ENCODE assay signal across 8 cellular contexts in genomic region chr1:236489710-236490377, GRCh38. TPM values are rescaled to one million over a fixed set of nuclear protein-coding genes. Genes with fewer than 3 reads are reported as not detected.
DNase-seq lines count a peak whose midpoint lies in the region; ATAC-seq and TF ChIP-seq lines count a peak whose summit lies in the region.

No MANE protein-coding gene starts in this region.

- H3K4me3 ChIP-seq in Caco-2 (ENCODE audit: low read depth, low read length) (no peak overlapping the region), left ventricle myocardium inferior (peak overlapping the region; percentile 23), smooth muscle cell (no peak overlapping the region)

- peak overlapping the region; percentile 34 for H3K27ac Mint-ChIP-seq in Caco-2 (ENCODE audit: unreplicated experiment)
- no peak overlapping the region for H3K27ac Mint-ChIP-seq in activated T-helper 17 cell treated with anti-CD3 and anti-CD28 coated beads, Interleukin-2, amount 50 U/mL, for 72 hours

- no peaks in the 10 kb centered on the region for H3F3A ChIP-seq in smooth muscle cell (ENCODE audit: low read depth)

- no peaks in the 10 kb centered on the region for H4K20me1 ChIP-seq in smooth muscle cell (ENCODE audit: low read depth)

- intact Hi-C loops in Caco-2 (cut with micrococcal nuclease; ENCODE audit: unreplicated experiment): loop anchor here (1.0 to 5.0 kb wide), 4 partner anchors 33 to 381 kb away; partner anchors contain the start of gene LGALS8
- intact Hi-C loops in left ventricle myocardium inferior (cut with micrococcal nuclease): loop anchor here (5.0 kb wide), 1 partner anchor 378 kb away; no protein-coding TSS in a partner anchor

- no peak overlapping the region for H3K9ac ChIP-seq in smooth muscle cell (ENCODE audit: low read depth)

- no peaks in the 10 kb centered on the region for H3K36me3 ChIP-seq in Caco-2 (ENCODE audit: control insufficient read depth, insufficient read depth, low read length)
- no peaks in the 10 kb centered on the region for H3K36me3 ChIP-seq in left ventricle myocardium inferior
- H3K36me3 ChIP-seq in smooth muscle cell (ENCODE audit: low read depth): no peaks in the 10 kb centered on the region

- H3K9me3 ChIP-seq in Caco-2: no peaks in the 10 kb centered on the region
- H3K9me3 ChIP-seq in left ventricle myocardium inferior (replicated peaks): no peaks in the 10 kb centered on the region
- H3K9me3 ChIP-seq in smooth muscle cell (replicated peaks; ENCODE audit: low read depth): no peaks in the 10 kb centered on the region

- H3K9me3 Mint-ChIP-seq in Caco-2 (ENCODE audit: unreplicated experiment): no peaks in the 10 kb centered on the region
- no peaks in the 10 kb centered on the region for H3K9me3 Mint-ChIP-seq in activated T-helper 17 cell treated with anti-CD3 and anti-CD28 coated beads, Interleukin-2, amount 50 U/mL, for 72 hours

- H3K4me2 ChIP-seq in smooth muscle cell: no peak overlapping the region

- no peaks in the 10 kb centered on the region for H3K27me3 ChIP-seq in Caco-2 (replicated peaks; ENCODE audit: control insufficient read depth, insufficient read depth, low read length)
- no peaks in the 10 kb centered on the region for H3K27me3 ChIP-seq in left ventricle myocardium inferior (ENCODE audit: low read depth)
- H3K27me3 ChIP-seq in smooth muscle cell (ENCODE audit: low read depth): no peaks in the 10 kb centered on the region

- H3K4me1 ChIP-seq in Caco-2 (peaks cover 53% of the 10 kb centered on the region), left ventricle myocardium inferior (peaks cover 17% of the 10 kb centered on the region), smooth muscle cell (ENCODE audit: low read depth) (no peaks in the 10 kb centered on the region)

- peak; percentile 42 to 51 for TF ChIP-seq CTCF in Caco-2 (IDR thresholded peaks at IDR 0.05; ENCODE audit: insufficient read depth in 1 of 2, low read depth in 1 of 2, low read length in 1 of 2, severe bottlenecking in 1 of 2, unreplicated experiment in 1 of 2)
- TF ChIP-seq CTCF in left ventricle myocardium inferior (IDR thresholded peaks at IDR 0.05; ENCODE audit: borderline replicate concordance): peak; percentile 68
- peak; percentile 71 for TF ChIP-seq CTCF in smooth muscle cell (IDR thresholded peaks at IDR 0.05; ENCODE audit: borderline replicate concordance, insufficient read depth, poor library complexity, severe bottlenecking)

- no peak overlapping the region for H2AFZ ChIP-seq in smooth muscle cell (ENCODE audit: low read depth)

- H3K79me2 ChIP-seq in smooth muscle cell (ENCODE audit: low read depth): no peaks in the 10 kb centered on the region

- peaks cover 14% of the 10 kb centered on the region for H3K36me3 Mint-ChIP-seq in Caco-2 (ENCODE audit: insufficient read depth, unreplicated experiment)
- no peaks in the 10 kb centered on the region for H3K36me3 Mint-ChIP-seq in activated T-helper 17 cell treated with anti-CD3 and anti-CD28 coated beads, Interleukin-2, amount 50 U/mL, for 72 hours (ENCODE audit: low read depth)

- peak; percentile 65 for ATAC-seq in GM19395 (IDR thresholded peaks at IDR 0.05; ENCODE audit: unreplicated experiment)
- ATAC-seq in activated T-helper 17 cell treated with anti-CD3 and anti-CD28 coated beads, Interleukin-2, amount 50 U/mL, for 72 hours (replicated peaks): peak; percentile 45

- DNase-seq in Caco-2: peak in 1 of 2 experiments; percentile 37
- peak; percentile 68 for DNase-seq in NCI-H1694 treated with DMSO at 0.1 percent for 48 hours (lab: John Stamatoyannopoulos, UW)
- DNase-seq in left ventricle myocardium inferior: no peak
- no peak for DNase-seq in smooth muscle cell (lab: John Stamatoyannopoulos, UW; ENCODE audit: unreplicated experiment)
- no peak for DNase-seq in NCI-H187 treated with DMSO at 0.1 percent for 48 hours (lab: John Stamatoyannopoulos, UW)
- DNase-seq in effector CD4-positive, alpha-beta T cell: no peak

- H3K4me3 Mint-ChIP-seq in Caco-2 (ENCODE audit: unreplicated experiment): no peak overlapping the region
- no peak overlapping the region for H3K4me3 Mint-ChIP-seq in activated T-helper 17 cell treated with anti-CD3 and anti-CD28 coated beads, Interleukin-2, amount 50 U/mL, for 72 hours

- no peak overlapping the region for H3K27ac ChIP-seq in left ventricle myocardium inferior (replicated peaks)
- no peak overlapping the region for H3K27ac ChIP-seq in smooth muscle cell (ENCODE audit: low read depth)

- POLR2A ChIA-PET in Caco-2 (lab: Charles Lee): interaction anchor here (0.5 kb wide), 1 partner anchor 31 kb away, joined by 3 read pairs; no protein-coding TSS in a partner anchor

- BruUV-seq in Caco-2 (replicated peaks; lab: Mats Ljungman, UMichigan): no TSS peak

- H3K4me1 Mint-ChIP-seq in Caco-2 (ENCODE audit: low read depth, unreplicated experiment): peaks cover 49% of the 10 kb centered on the region
- H3K4me1 Mint-ChIP-seq in activated T-helper 17 cell treated with anti-CD3 and anti-CD28 coated beads, Interleukin-2, amount 50 U/mL, for 72 hours: peaks cover 9% of the 10 kb centered on the region

- 42% methylated on average over 11 of the region's 11 CpGs for WGBS in smooth muscle cell (ENCODE audit: low lambda C conversion rate)

- CTCF ChIA-PET in Caco-2 (lab: Charles Lee): interaction anchor here (0.6 to 0.8 kb wide), 3 partner anchors 13 to 94 kb away, joined by 3 read pairs; no protein-coding TSS in a partner anchor

- H3K27me3 Mint-ChIP-seq in Caco-2 (ENCODE audit: insufficient read depth, unreplicated experiment): no peaks in the 10 kb centered on the region
- H3K27me3 Mint-ChIP-seq in activated T-helper 17 cell treated with anti-CD3 and anti-CD28 coated beads, Interleukin-2, amount 50 U/mL, for 72 hours: no peaks in the 10 kb centered on the region

RNA-seq across cellular contexts. Expression of gene LGALS8, which starts 33.9 kb away (rescaled TPM):
- total RNA-seq in Caco-2 (2022) (67.4 and 72.3 TPM in 2 replicates), left ventricle myocardium inferior (76.5 TPM), smooth muscle cell (38.7 and 72.2 TPM in 2 replicates)
- total RNA-seq in activated T-helper 17 cell treated with anti-CD3 and anti-CD28 coated beads, Interleukin-2, amount 50 U/mL, for 72 hours: 100 to 1,000 TPM; 114 to 253 TPM
- polyA plus RNA-seq in smooth muscle cell: 25.7 and 26.0 TPM in 2 replicates
